In genomic region chr2:100900156-100900795, GRCh38 we compare ENCODE assay signal across 17 cellular contexts.
"Had no signal": no experiment of that assay in that cellular context is flagged by ENCODE, and none has a peak within 500 bp of the region (broad histone marks: within the 10 kb centered on the region; RNA-seq: fewer than 3 reads in every experiment).

No MANE protein-coding gene starts in this region.

- H3K4me3 ChIP-seq: colonic mucosa, esophagus squamous epithelium, neural progenitor cell, tibial artery had no signal

- H3K36me3 ChIP-seq: colonic mucosa, neural progenitor cell had no signal

- H2AFZ ChIP-seq: neural progenitor cell had no signal

- ATAC-seq: activated CD4-positive, alpha-beta T cell treated with anti-CD3 and anti-CD28 coated beads for 36 hours; naive thymus-derived CD4-positive, alpha-beta T cell; stimulated activated naive CD8-positive, alpha-beta T cell treated with anti-CD3 and anti-CD28 coated beads, Interleukin-15, Interleukin-2, amounts not matched to agents 100 U/mL and 50 U/mL, for 24 hours; WTC11 had no signal

- H3K27me3 ChIP-seq: colonic mucosa, esophagus squamous epithelium, neural progenitor cell, tibial artery had no signal

- H3K4me1 ChIP-seq: neural progenitor cell had no signal

- FAIRE-seq: TTC549, urothelium cell line had no signal

- H3K27ac ChIP-seq: colonic mucosa, esophagus squamous epithelium, neural progenitor cell, tibial artery had no signal

- DNase-seq: activated CD4-positive, alpha-beta T cell treated with anti-CD3 and anti-CD28 coated beads for 36 hours; activated CD4-positive, alpha-beta T cell treated with anti-CD3 and anti-CD28 coated beads, Interleukin-2, amount 50 U/mL, for 48 hours; activated T-cell treated with anti-CD3 and anti-CD28 coated beads for 4 hours; amniotic stem cell; colonic mucosa; esophagus squamous epithelium; immature natural killer cell; mesendoderm; naive thymus-derived CD4-positive, alpha-beta T cell; stimulated activated CD4-positive, alpha-beta T cell treated with anti-CD3 and anti-CD28 coated beads, Interleukin-2, amount 100 ng/mL, for 24 hours; stimulated activated naive CD8-positive, alpha-beta T cell treated with anti-CD3 and anti-CD28 coated beads, Interleukin-15, Interleukin-2, amounts not matched to agents 100 U/mL and 50 U/mL, for 24 hours; substantia nigra; tibial artery had no signal

- H3K9me3 ChIP-seq: colonic mucosa had no signal

- H3K4me2 ChIP-seq: neural progenitor cell had no signal

- H3K9ac ChIP-seq: neural progenitor cell had no signal
